Comparison of ENCODE assay signal across 10 cellular contexts in genomic region chr21:46096997-46097825, GRCh38. TPM values are rescaled to one million over a fixed set of nuclear protein-coding genes. Genes with fewer than 3 reads are reported as not detected.
A peak's percentile ranks its signal among the peaks of the same experiment; 100 is the strongest.
DNase-seq lines count a peak whose midpoint lies in the region; ATAC-seq, FAIRE-seq and TF ChIP-seq lines count a peak whose summit lies in the region.
"Had no signal": no experiment of that assay in that cellular context is flagged by ENCODE, and none has a peak within 500 bp of the region (broad histone marks: within the 10 kb centered on the region; RNA-seq: fewer than 3 reads in every experiment).

No MANE protein-coding gene starts in this region.

- FAIRE-seq in kidney (lab: Jason Lieb, UNC) = no peak
- FAIRE-seq: endometrium had no signal

- H3K9ac ChIP-seq in HCT116 (ENCODE audit: low read length) = no peak overlapping the region
- H3K9ac ChIP-seq in kidney (ENCODE audit: low read length in 2 of 2) = no peak overlapping the region
- peak overlapping the region; percentile 78 to 81 for H3K9ac ChIP-seq in stomach smooth muscle (ENCODE audit: low read length in 2 of 2)

- peak overlapping the region; percentile 60 for H3K27ac Mint-ChIP-seq in activated naive CD8-positive, alpha-beta T cell treated with anti-CD3 and anti-CD28 coated beads, Interleukin-2, amount 10 ng/mL, durations not matched to agents 7 days and 5 days

- H3K4me1 ChIP-seq in HCT116 (ENCODE audit: control insufficient read depth in 1 of 2, insufficient read depth in 2 of 2, low read length in 2 of 2) (peaks cover 6 to 13% of the 10 kb centered on the region in 2 experiments; a peak in 3 of 4 replicates), kidney (ENCODE audit: control insufficient read depth in 1 of 2, insufficient read depth in 1 of 2, low read depth in 1 of 2, low read length in 2 of 2) (no peaks in the 10 kb centered on the region), stomach smooth muscle (ENCODE audit: control insufficient read depth, insufficient read depth, low read length) (peaks cover 65% of the 10 kb centered on the region)

- RAD21 ChIA-PET in HCT116 (lab: Charles Lee; ENCODE audit: low non-redundant PET in 1 of 2, low total read pairs in 2 of 2, uncharacterized antibody in 2 of 2, unreplicated experiment in 2 of 2) = no interaction called here

- POLR2A ChIA-PET in HCT116 (lab: Charles Lee) = no interaction called here
- POLR2A ChIA-PET in activated naive CD8-positive, alpha-beta T cell treated with anti-CD3 and anti-CD28 coated beads, Interleukin-2, amount 10 ng/mL, durations not matched to agents 7 days and 5 days (lab: Charles Lee) = no interaction called here

- TF ChIP-seq POLR2A in HCT116 (IDR thresholded peaks at IDR 0.05; ENCODE audit: borderline replicate concordance, extremely low read depth, insufficient read depth, insufficient read length) = no peak

- H3K27me3 ChIP-seq in HCT116 (ENCODE audit: insufficient read depth, low read length) (no peaks in the 10 kb centered on the region), stomach smooth muscle (ENCODE audit: control insufficient read depth in 1 of 2, insufficient read depth in 2 of 2, low read length in 2 of 2) (no peaks in the 10 kb centered on the region)

- H3K4me3 ChIP-seq in HCT116 (replicated peaks in 1 of 2; ENCODE audit: low read depth in 1 of 2, low read length in 2 of 2) (peak overlapping the region; percentile 39 to 59; a peak in 3 of 4 replicates), kidney (ENCODE audit: low read length in 2 of 2) (no peak overlapping the region), stomach smooth muscle (ENCODE audit: low read length in 2 of 2) (peak overlapping the region; percentile 56 to 73)

- no peak for DNase-seq in HCT116 (ENCODE audit: low read depth, low spot score)
- DNase-seq in activated naive CD8-positive, alpha-beta T cell treated with anti-CD3 and anti-CD28 coated beads, Interleukin-2, amount 10 ng/mL, durations not matched to agents 7 days and 5 days = peak; percentile 35
- DNase-seq in kidney = peak; percentile 72
- no peak for DNase-seq in substantia nigra (lab: John Stamatoyannopoulos, UW)
- DNase-seq in HK-2 (ENCODE audit: unreplicated experiment) = no peak
- no peak for DNase-seq in kidney glomerular epithelial cell (lab: John Stamatoyannopoulos, UW)
- no peak for DNase-seq in DMS53 (lab: John Stamatoyannopoulos, UW)

- CTCF ChIA-PET in HCT116 (lab: Charles Lee) = no interaction called here

- no peaks in the 10 kb centered on the region for H3K36me3 ChIP-seq in HCT116 (ENCODE audit: control insufficient read depth in 1 of 2, insufficient read depth in 2 of 2, low read length in 2 of 2)
- no peaks in the 10 kb centered on the region for H3K36me3 ChIP-seq in kidney (ENCODE audit: control insufficient read depth in 1 of 2, insufficient read depth in 2 of 2, low read length in 2 of 2)
- H3K36me3 ChIP-seq in stomach smooth muscle (ENCODE audit: control insufficient read depth in 2 of 2, insufficient read depth in 2 of 2, low read length in 2 of 2) = peaks cover 0 to 3% of the 10 kb centered on the region in 2 donors

- no peaks in the 10 kb centered on the region for H3K9me2 ChIP-seq in HCT116 (ENCODE audit: insufficient read depth)

- no peaks in the 10 kb centered on the region for H3K4me1 Mint-ChIP-seq in activated naive CD8-positive, alpha-beta T cell treated with anti-CD3 and anti-CD28 coated beads, Interleukin-2, amount 10 ng/mL, durations not matched to agents 7 days and 5 days

- peak; percentile 10 for ATAC-seq in HCT116
- no peak for ATAC-seq in activated naive CD8-positive, alpha-beta T cell treated with anti-CD3 and anti-CD28 coated beads, Interleukin-2, amount 10 ng/mL, durations not matched to agents 7 days and 5 days (ENCODE audit: low read depth)

- peaks cover 2% of the 10 kb centered on the region; the same call in 1 of the 2 replicates for H3K79me2 ChIP-seq in HCT116 (ENCODE audit: insufficient read depth, low read length)

- H3K9me3 ChIP-seq in HCT116 (ENCODE audit: control insufficient read depth in 1 of 2, insufficient read depth in 1 of 2, low read depth in 1 of 2, low read length in 2 of 2) (no peaks in the 10 kb centered on the region; a peak in 1 of 4 replicates), kidney (ENCODE audit: control insufficient read depth in 1 of 2, low read length in 2 of 2) (peaks cover 2% of the 10 kb centered on the region in 2 donors), stomach smooth muscle (ENCODE audit: control insufficient read depth in 2 of 2, low read length in 2 of 2) (no peaks in the 10 kb centered on the region)

- intact Hi-C loops in HCT116 (cut with micrococcal nuclease) = no loop called here
- intact Hi-C loops in kidney (cut with DNase I) = no loop called here

- BruUV-seq in HCT116 (replicated peaks; lab: Mats Ljungman, UMichigan) = no TSS peak

- peak overlapping the region; percentile 51 for H3K4me3 Mint-ChIP-seq in activated naive CD8-positive, alpha-beta T cell treated with anti-CD3 and anti-CD28 coated beads, Interleukin-2, amount 10 ng/mL, durations not matched to agents 7 days and 5 days

- H3K4me2 ChIP-seq in HCT116 (ENCODE audit: low read length) = peak overlapping the region; percentile 70

- TF ChIP-seq RAD21 in HCT116 (IDR thresholded peaks at IDR 0.05; ENCODE audit: low read depth) = no peak

- no peak overlapping the region for H2AFZ ChIP-seq in HCT116 (ENCODE audit: low read depth, low read length, poor library complexity, severe bottlenecking)

- H3K9me3 Mint-ChIP-seq in activated naive CD8-positive, alpha-beta T cell treated with anti-CD3 and anti-CD28 coated beads, Interleukin-2, amount 10 ng/mL, durations not matched to agents 7 days and 5 days = no peaks in the 10 kb centered on the region

- H3K27ac ChIP-seq in HCT116 (ENCODE audit: low read depth, low read length) (no peak overlapping the region), kidney (ENCODE audit: low read depth in 2 of 2, low read length in 2 of 2) (no peak overlapping the region), stomach smooth muscle (ENCODE audit: low read length) (peak overlapping the region; percentile 99), substantia nigra (ENCODE audit: low read depth, low read length, poor library complexity, severe bottlenecking) (no peak overlapping the region)

- peaks cover 20% of the 10 kb centered on the region for H3K27me3 Mint-ChIP-seq in activated naive CD8-positive, alpha-beta T cell treated with anti-CD3 and anti-CD28 coated beads, Interleukin-2, amount 10 ng/mL, durations not matched to agents 7 days and 5 days

- TF ChIP-seq CTCF in HCT116 (IDR thresholded peaks at IDR 0.05 in 2 of 3, conservative IDR thresholded peaks at IDR 0.05 in 1 of 3; ENCODE audit: borderline replicate concordance in 1 of 3, insufficient read depth in 1 of 3, low read depth in 2 of 3, low read length in 2 of 3) = no peak
- TF ChIP-seq CTCF in kidney (IDR thresholded peaks at IDR 0.05; ENCODE audit: borderline replicate concordance, extremely low read depth, insufficient read depth) = no peak

- no peaks in the 10 kb centered on the region for H4K20me1 ChIP-seq in HCT116 (ENCODE audit: insufficient read depth)

- H3K36me3 Mint-ChIP-seq in activated naive CD8-positive, alpha-beta T cell treated with anti-CD3 and anti-CD28 coated beads, Interleukin-2, amount 10 ng/mL, durations not matched to agents 7 days and 5 days = no peaks in the 10 kb centered on the region

TF ChIP-seq in HCT116, 20 proteins besides CTCF, POLR2A, EP300 and RAD21:
- TF ChIP-seq FOSL1 (IDR thresholded peaks at IDR 0.05; ENCODE audit: low read depth) (no peak), ELF1 (IDR thresholded peaks at IDR 0.05; ENCODE audit: borderline replicate concordance, low read depth) (no peak), TCF7L2 (IDR thresholded peaks at IDR 0.05; ENCODE audit: borderline replicate concordance, extremely low read depth, insufficient read depth, insufficient read length) (no peak), YY1 (IDR thresholded peaks at IDR 0.05; ENCODE audit: extremely low read depth, insufficient replicate concordance, low read depth, low read length) (no peak), EGR1 (IDR thresholded peaks at IDR 0.05; ENCODE audit: low read depth) (no peak), EZH2 (IDR thresholded peaks at IDR 0.05) (no peak), CBX3 (IDR thresholded peaks at IDR 0.05; ENCODE audit: low read depth) (no peak), SIN3A (IDR thresholded peaks at IDR 0.05; ENCODE audit: low read depth) (no peak), CEBPB (IDR thresholded peaks at IDR 0.05; ENCODE audit: low read depth) (no peak), ZFX (IDR thresholded peaks at IDR 0.05) (no peak)

RNA-seq across cellular contexts. Expression of gene COL6A2, which starts 0.7 kb away (rescaled TPM):
- total RNA-seq in HCT116 (2021; ENCODE audit: unreplicated experiment) (87.0 TPM), kidney (174 TPM)
- polyA plus RNA-seq in HCT116 (2012) = 98.3 and 119 TPM in 2 replicates
- total RNA-seq in activated naive CD8-positive, alpha-beta T cell treated with anti-CD3 and anti-CD28 coated beads, Interleukin-2, amount 10 ng/mL, durations not matched to agents 7 days and 5 days = 10 to 100 TPM; 23.8 to 23.9 TPM
- polyA plus RNA-seq in kidney (ENCODE audit: insufficient read depth, low read depth, low replicate concordance) = 52.4 TPM

RNA-seq across cellular contexts. Expression of gene FTCD, which starts 58.2 kb away (rescaled TPM):
- total RNA-seq in HCT116 (2021; ENCODE audit: unreplicated experiment) (2.5 TPM), kidney (51.6 TPM)
- 0.91 and 1.1 TPM in 2 replicates for polyA plus RNA-seq in HCT116 (2012)
- 1 to 10 TPM in 1 of 2 experiments, under 1 TPM in 1; 0.65 to 1.3 TPM for total RNA-seq in activated naive CD8-positive, alpha-beta T cell treated with anti-CD3 and anti-CD28 coated beads, Interleukin-2, amount 10 ng/mL, durations not matched to agents 7 days and 5 days
- 273 TPM for polyA plus RNA-seq in kidney (ENCODE audit: insufficient read depth, low read depth, low replicate concordance)
- total RNA-seq: subcutaneous adipose tissue had no signal

Comparison
In these comparisons a context has a peak if more than half of its experiments do, and no peak if none do; other contexts are left out.
1. DNase-seq: peak in activated naive CD8-positive, alpha-beta T cell treated with anti-CD3 and anti-CD28 coated beads, Interleukin-2, amount 10 ng/mL, durations not matched to agents 7 days and 5 days (single experiment) and kidney (single experiment); none in HCT116 (single experiment), substantia nigra (0 of 49), HK-2 (single experiment), kidney glomerular epithelial cell (single experiment) and DMS53 (single experiment).
2. H3K4me3 ChIP-seq: peak in HCT116 (2 of 2) and stomach smooth muscle (2 of 2); none in kidney (0 of 2).
3. H3K9ac ChIP-seq: peak in stomach smooth muscle (2 of 2); none in HCT116 (single experiment) and kidney (0 of 2).
4. RNA of gene FTCD, which starts 58.2 kb away (total RNA-seq): 51.6 TPM in kidney (single experiment); 2.5 TPM in HCT116 (single experiment) and 0.65 to 1.3 TPM in activated naive CD8-positive, alpha-beta T cell treated with anti-CD3 and anti-CD28 coated beads, Interleukin-2, amount 10 ng/mL, durations not matched to agents 7 days and 5 days; every median in the first group is over 10 times any median in the second.